In genomic region chr10:58050575-58050974, GRCh38 we compare ENCODE assay signal across 25 cellular contexts.
"Had no signal": no experiment of that assay in that cellular context is flagged by ENCODE, and none has a peak within 500 bp of the region (broad histone marks: within the 10 kb centered on the region; RNA-seq: fewer than 3 reads in every experiment).

No MANE protein-coding gene starts in this region.

- H3K4me3 Mint-ChIP-seq: activated CD4-positive, alpha-beta T cell treated with anti-CD3 and anti-CD28 coated beads, Interleukin-2, amount 10 ng/mL, durations not matched to agents 7 days and 5 days; activated naive CD4-positive, alpha-beta T cell treated with anti-CD3 and anti-CD28 coated beads, Interleukin-2, amount 10 ng/mL, durations not matched to agents 7 days and 5 days; activated naive CD8-positive, alpha-beta T cell treated with anti-CD3 and anti-CD28 coated beads, Interleukin-2, amount 50 U/mL, for 24 hours; brain; mesothelial cell of epicardium; natural killer cell treated with Interleukin-12 subunit alpha and Interleukin-12 subunit beta and Interleukin-15 and Interleukin-18, amount 100 ng/mL, for 72 hours had no signal

- H3K9me3 Mint-ChIP-seq: activated CD4-positive, alpha-beta T cell treated with anti-CD3 and anti-CD28 coated beads, Interleukin-2, amount 10 ng/mL, durations not matched to agents 7 days and 5 days; activated naive CD4-positive, alpha-beta T cell treated with anti-CD3 and anti-CD28 coated beads, Interleukin-2, amount 10 ng/mL, durations not matched to agents 7 days and 5 days; activated naive CD8-positive, alpha-beta T cell treated with anti-CD3 and anti-CD28 coated beads, Interleukin-2, amount 50 U/mL, for 24 hours; brain; mesothelial cell of epicardium had no signal

- H3K27ac Mint-ChIP-seq: activated CD4-positive, alpha-beta T cell treated with anti-CD3 and anti-CD28 coated beads, Interleukin-2, amount 10 ng/mL, durations not matched to agents 7 days and 5 days; activated naive CD4-positive, alpha-beta T cell treated with anti-CD3 and anti-CD28 coated beads, Interleukin-2, amount 10 ng/mL, durations not matched to agents 7 days and 5 days; activated naive CD8-positive, alpha-beta T cell treated with anti-CD3 and anti-CD28 coated beads, Interleukin-2, amount 50 U/mL, for 24 hours; brain; mesothelial cell of epicardium; natural killer cell treated with Interleukin-12 subunit alpha and Interleukin-12 subunit beta and Interleukin-15 and Interleukin-18, amount 100 ng/mL, for 72 hours had no signal

- H3K27me3 Mint-ChIP-seq: activated naive CD4-positive, alpha-beta T cell treated with anti-CD3 and anti-CD28 coated beads, Interleukin-2, amount 10 ng/mL, durations not matched to agents 7 days and 5 days had no signal

- ATAC-seq: activated naive CD8-positive, alpha-beta T cell treated with anti-CD3 and anti-CD28 coated beads, Interleukin-2, amount 50 U/mL, for 24 hours; foreskin keratinocyte; left colon; natural killer cell treated with Interleukin-12 subunit alpha and Interleukin-12 subunit beta and Interleukin-15 and Interleukin-18, amount 100 ng/mL, for 72 hours; right lobe of liver; upper lobe of right lung had no signal

- H3K4me1 Mint-ChIP-seq: activated CD4-positive, alpha-beta T cell treated with anti-CD3 and anti-CD28 coated beads, Interleukin-2, amount 10 ng/mL, durations not matched to agents 7 days and 5 days; activated naive CD4-positive, alpha-beta T cell treated with anti-CD3 and anti-CD28 coated beads, Interleukin-2, amount 10 ng/mL, durations not matched to agents 7 days and 5 days; activated naive CD8-positive, alpha-beta T cell treated with anti-CD3 and anti-CD28 coated beads, Interleukin-2, amount 50 U/mL, for 24 hours; brain; mesothelial cell of epicardium had no signal

- H3K9ac ChIP-seq: parathyroid adenoma had no signal

- H3K27ac ChIP-seq: foreskin keratinocyte, neutrophil, parathyroid adenoma, right lobe of liver, testis, upper lobe of right lung had no signal

- DNase-seq: activated CD4-positive, alpha-beta T cell treated with anti-CD3 and anti-CD28 coated beads, Interleukin-2, amount 10 ng/mL, durations not matched to agents 7 days and 5 days; activated CD8-positive, alpha-beta memory T cell treated with anti-CD3 and anti-CD28 coated beads for 24 hours; activated CD8-positive, alpha-beta memory T cell treated with anti-CD3 and anti-CD28 coated beads, Interleukin-2, amount 50 U/mL, for 48 hours; activated effector memory CD4-positive, alpha-beta T cell treated with Interleukin-2 at 50 U/mL for 16 hours; activated naive CD4-positive, alpha-beta T cell treated with anti-CD3 and anti-CD28 coated beads, Interleukin-2, amount 10 ng/mL, durations not matched to agents 7 days and 5 days; activated naive CD8-positive, alpha-beta T cell treated with anti-CD3 and anti-CD28 coated beads, Interleukin-2, amount 50 U/mL, for 24 hours; activated T-cell treated with anti-CD3 and anti-CD28 coated beads, Interleukin-2, amount 50 U/mL, for 48 hours; anterior cingulate cortex; caudate nucleus; foreskin keratinocyte; hippocampal formation; left colon; right lobe of liver; small intestine; stimulated activated CD4-positive, alpha-beta T cell treated with anti-CD3 and anti-CD28 coated beads, Interleukin-15, amount 100 ng/mL, for 24 hours; stimulated activated CD4-positive, alpha-beta T cell treated with anti-CD3 and anti-CD28 coated beads, Interleukin-2, amount 100 ng/mL, for 48 hours; T1000; testis; upper lobe of right lung had no signal

- H3K36me3 Mint-ChIP-seq: activated naive CD4-positive, alpha-beta T cell treated with anti-CD3 and anti-CD28 coated beads, Interleukin-2, amount 10 ng/mL, durations not matched to agents 7 days and 5 days; brain; mesothelial cell of epicardium; natural killer cell treated with Interleukin-12 subunit alpha and Interleukin-12 subunit beta and Interleukin-15 and Interleukin-18, amount 100 ng/mL, for 72 hours had no signal

- H3K4me1 ChIP-seq: parathyroid adenoma, right lobe of liver, testis, upper lobe of right lung had no signal

- H3K4me3 ChIP-seq: lung, right lobe of liver, testis, upper lobe of right lung had no signal

- H3K9me3 ChIP-seq: neutrophil, right lobe of liver, testis, upper lobe of right lung had no signal

- H3K27me3 ChIP-seq: foreskin keratinocyte, neutrophil, right lobe of liver, testis, upper lobe of right lung had no signal

- H3K36me3 ChIP-seq: neutrophil, right lobe of liver, upper lobe of right lung had no signal
